In the genomic region with DNA sequence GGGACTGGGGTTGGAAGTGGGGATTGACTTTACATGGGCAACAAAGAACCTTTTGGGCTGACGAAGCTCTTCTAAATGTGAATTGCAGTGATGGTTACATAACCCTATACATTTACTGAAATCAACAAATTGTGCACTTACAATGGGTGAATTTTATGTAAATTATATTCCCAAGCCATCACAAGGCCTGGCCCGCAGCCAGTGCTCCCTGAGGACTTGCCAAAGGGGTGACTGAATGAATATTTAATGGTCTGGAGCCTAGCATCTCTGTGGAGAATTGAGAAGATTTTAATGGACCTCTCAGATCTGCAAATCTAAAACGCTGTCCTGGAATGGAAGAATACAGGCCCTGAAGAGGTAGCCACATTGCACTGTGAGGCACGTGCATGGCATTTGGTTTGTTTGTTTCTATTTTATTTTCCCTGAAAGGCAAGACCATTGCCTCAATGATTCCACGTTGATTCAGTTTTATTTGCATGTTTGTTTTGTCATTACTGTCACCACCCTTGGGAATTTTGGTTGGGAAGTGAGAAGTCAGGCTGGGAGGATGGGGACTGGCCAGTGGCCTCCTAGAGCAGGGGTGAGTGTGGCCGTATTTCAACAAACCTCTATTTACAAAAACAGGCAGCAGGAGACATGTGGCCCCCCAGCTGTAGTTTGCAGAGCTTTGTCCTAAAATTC, we compare ENCODE assay signal across 1 cellular context.
TF ChIP-seq lines count a peak whose summit lies in the region.

No MANE protein-coding gene starts in this region.

TF ChIP-seq in liver, 16 proteins besides CTCF, POLR2A, EP300 and RAD21 (continued from another document):
- TF ChIP-seq, protein P1, sequence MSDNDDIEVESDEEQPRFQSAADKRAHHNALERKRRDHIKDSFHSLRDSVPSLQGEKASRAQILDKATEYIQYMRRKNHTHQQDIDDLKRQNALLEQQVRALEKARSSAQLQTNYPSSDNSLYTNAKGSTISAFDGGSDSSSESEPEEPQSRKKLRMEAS (IDR thresholded peaks at IDR 0.05): peak; percentile 32
- TF ChIP-seq FOXA1 (IDR thresholded peaks at IDR 0.05) (peak; percentile 34), HNF4A (conservative IDR thresholded peaks at IDR 0.05) (peak in 1 of 2 donors; percentile 35)
- TF ChIP-seq, protein P2, sequence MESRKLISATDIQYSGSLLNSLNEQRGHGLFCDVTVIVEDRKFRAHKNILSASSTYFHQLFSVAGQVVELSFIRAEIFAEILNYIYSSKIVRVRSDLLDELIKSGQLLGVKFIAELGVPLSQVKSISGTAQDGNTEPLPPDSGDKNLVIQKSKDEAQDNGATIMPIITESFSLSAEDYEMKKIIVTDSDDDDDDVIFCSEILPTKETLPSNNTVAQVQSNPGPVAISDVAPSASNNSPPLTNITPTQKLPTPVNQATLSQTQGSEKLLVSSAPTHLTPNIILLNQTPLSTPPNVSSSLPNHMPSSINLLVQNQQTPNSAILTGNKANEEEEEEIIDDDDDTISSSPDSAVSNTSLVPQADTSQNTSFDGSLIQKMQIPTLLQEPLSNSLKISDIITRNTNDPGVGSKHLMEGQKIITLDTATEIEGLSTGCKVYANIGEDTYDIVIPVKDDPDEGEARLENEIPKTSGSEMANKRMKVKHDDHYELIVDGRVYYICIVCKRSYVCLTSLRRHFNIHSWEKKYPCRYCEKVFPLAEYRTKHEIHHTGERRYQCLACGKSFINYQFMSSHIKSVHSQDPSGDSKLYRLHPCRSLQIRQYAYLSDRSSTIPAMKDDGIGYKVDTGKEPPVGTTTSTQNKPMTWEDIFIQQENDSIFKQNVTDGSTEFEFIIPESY (IDR thresholded peaks at IDR 0.05): no peak
TF ChIP-seq in liver: peak in this region for 6.
